In the genomic region with DNA sequence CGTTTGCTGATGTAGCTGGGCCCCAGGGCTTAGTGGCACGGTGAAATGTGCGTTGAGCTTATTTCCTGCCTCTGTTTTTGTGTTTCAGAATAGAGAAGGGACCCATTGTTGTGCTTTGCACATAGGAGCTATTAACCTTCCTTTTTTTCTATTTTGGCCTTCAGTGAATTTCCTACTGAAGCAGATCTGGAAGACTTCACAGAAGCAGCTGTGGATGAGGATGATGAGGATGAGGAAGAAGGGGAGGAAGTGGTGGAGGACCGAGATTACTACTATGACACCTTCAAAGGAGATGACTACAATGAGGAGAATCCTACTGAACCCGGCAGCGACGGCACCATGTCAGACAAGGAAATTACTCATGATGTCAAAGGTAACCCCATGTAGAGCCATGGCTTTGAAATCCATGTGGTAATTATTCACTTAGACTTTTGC, we compare ENCODE assay signal across 12 cellular contexts. TPM values are rescaled to one million over a fixed set of nuclear protein-coding genes. Genes with fewer than 3 reads are reported as not detected.
DNase-seq lines count a peak whose midpoint lies in the region; ATAC-seq and TF ChIP-seq lines count a peak whose summit lies in the region.
"Had no signal": no experiment of that assay in that cellular context is flagged by ENCODE, and none has a peak within 500 bp of the region (broad histone marks: within the 10 kb centered on the region; RNA-seq: fewer than 3 reads in every experiment).

No MANE protein-coding gene starts in this region.

- CTCF ChIA-PET in Caco-2 (lab: Charles Lee), result interaction anchor here (1.5 kb wide), 1 partner anchor 10 kb away, joined by 4 read pairs; no protein-coding TSS in a partner anchor

- peaks cover 44% of the 10 kb centered on the region for H3K4me1 ChIP-seq in Caco-2

- BruUV-seq in Caco-2 (replicated peaks; lab: Mats Ljungman, UMichigan), result no TSS peak

- H3K27ac Mint-ChIP-seq in Caco-2 (ENCODE audit: unreplicated experiment), result peak overlapping the region; percentile 82

- peaks cover 100% of the 10 kb centered on the region for H3K36me3 Mint-ChIP-seq in Caco-2 (ENCODE audit: insufficient read depth, unreplicated experiment)

- POLR2A ChIA-PET in Caco-2 (lab: Charles Lee), result interaction anchor here (1.2 kb wide), 1 partner anchor 119 kb away, joined by 3 read pairs; the partner anchor contains the start of gene PRDM10

- H3K4me3 Mint-ChIP-seq in Caco-2 (ENCODE audit: unreplicated experiment), result no peak overlapping the region

- H3K4me1 Mint-ChIP-seq in Caco-2 (ENCODE audit: low read depth, unreplicated experiment), result peaks cover 51% of the 10 kb centered on the region

- no peaks in the 10 kb centered on the region for H3K9me3 ChIP-seq in Caco-2

- DNase-seq in Caco-2, result no peak
- DNase-seq in RPMI7951 (ENCODE audit: low read depth), result peak; percentile 40
- DNase-seq in choroid plexus epithelial cell (ENCODE audit: low read depth), result peak; percentile 47
- peak; percentile 20 to 26 (median 25) for DNase-seq in stimulated activated CD4-positive, alpha-beta T cell treated with anti-CD3 and anti-CD28 coated beads, Interleukin-12 subunit alpha, Interleukin-12 subunit beta, amount 100 ng/mL, for 48 hours (ENCODE audit: low read depth in 2 of 3, low spot score in 1 of 3)
- DNase-seq in HUDEP-2 (lab: John Stamatoyannopoulos, UW; ENCODE audit: unreplicated experiment in 76 of 76), result no peak
- DNase-seq: activated effector memory CD4-positive, alpha-beta T cell treated with anti-CD3 and anti-CD28 coated beads, Interleukin-2, amount 50 U/mL, for 16 hours; effector memory CD4-positive, alpha-beta T cell; NCI-H1436; substantia nigra; T-helper 9 cell had no signal

- H3K9me3 Mint-ChIP-seq in Caco-2 (ENCODE audit: unreplicated experiment), result no peaks in the 10 kb centered on the region

- no peak for TF ChIP-seq CTCF in Caco-2 (IDR thresholded peaks at IDR 0.05; ENCODE audit: insufficient read depth in 1 of 2, low read depth in 1 of 2, low read length in 1 of 2, severe bottlenecking in 1 of 2, unreplicated experiment in 1 of 2)
- TF ChIP-seq CTCF in choroid plexus epithelial cell (conservative IDR thresholded peaks at IDR 0.05; ENCODE audit: low read depth, low read length), result no peak

- ATAC-seq in GM18505 (IDR thresholded peaks at IDR 0.05; ENCODE audit: unreplicated experiment), result no peak
- ATAC-seq in GM21528 (IDR thresholded peaks at IDR 0.05; ENCODE audit: low FRiP score, unreplicated experiment), result no peak

- intact Hi-C loops in Caco-2 (cut with micrococcal nuclease; ENCODE audit: unreplicated experiment), result no loop called here

- H3K36me3 ChIP-seq in Caco-2 (ENCODE audit: control insufficient read depth, insufficient read depth, low read length), result peaks cover 16% of the 10 kb centered on the region

- no peak for TF ChIP-seq POLR2A in GM18505 (IDR thresholded peaks at IDR 0.05; ENCODE audit: borderline replicate concordance, extremely low read depth, insufficient read depth, insufficient read length)

- H3K4me3 ChIP-seq in Caco-2 (ENCODE audit: low read depth, low read length), result no peak overlapping the region
- H3K4me3 ChIP-seq in choroid plexus epithelial cell (ENCODE audit: low read depth, low read length), result no peak overlapping the region

- H3K27me3 ChIP-seq in Caco-2 (replicated peaks; ENCODE audit: control insufficient read depth, insufficient read depth, low read length), result no peaks in the 10 kb centered on the region

- no peaks in the 10 kb centered on the region for H3K27me3 Mint-ChIP-seq in Caco-2 (ENCODE audit: insufficient read depth, unreplicated experiment)

RNA-seq across cellular contexts. Expression of gene ST14, which starts 37.4 kb away (rescaled TPM):
- total RNA-seq in Caco-2 (2022), result 298 and 304 TPM in 2 replicates
- 0.60 TPM in 1 of 2 replicates, not detected in the other for total RNA-seq in RPMI7951 (2014; rRNA removed; shearing (Covaris generic))

RNA-seq across cellular contexts. Expression of gene APLP2, which starts 52.5 kb away (rescaled TPM):
- 1,761 and 2,076 TPM in 2 replicates for total RNA-seq in Caco-2 (2022)
- 180 and 184 TPM in 2 replicates for total RNA-seq in RPMI7951 (2014; rRNA removed; shearing (Covaris generic))

Comparison
In these comparisons a context has a peak if more than half of its experiments do, and no peak if none do; other contexts are left out.
1. DNase-seq: peak in RPMI7951 (single experiment), choroid plexus epithelial cell (single experiment) and stimulated activated CD4-positive, alpha-beta T cell treated with anti-CD3 and anti-CD28 coated beads, Interleukin-12 subunit alpha, Interleukin-12 subunit beta, amount 100 ng/mL, for 48 hours (3 of 3); none in Caco-2 (0 of 2) and HUDEP-2 (0 of 76).
2. RNA of gene ST14, which starts 37.4 kb away (total RNA-seq): 298 to 304 TPM in Caco-2; 0.60 TPM in RPMI7951; every median in the first group is over 100 times any median in the second.